Comparison of ENCODE assay signal across 1 cellular context in the genomic region with DNA sequence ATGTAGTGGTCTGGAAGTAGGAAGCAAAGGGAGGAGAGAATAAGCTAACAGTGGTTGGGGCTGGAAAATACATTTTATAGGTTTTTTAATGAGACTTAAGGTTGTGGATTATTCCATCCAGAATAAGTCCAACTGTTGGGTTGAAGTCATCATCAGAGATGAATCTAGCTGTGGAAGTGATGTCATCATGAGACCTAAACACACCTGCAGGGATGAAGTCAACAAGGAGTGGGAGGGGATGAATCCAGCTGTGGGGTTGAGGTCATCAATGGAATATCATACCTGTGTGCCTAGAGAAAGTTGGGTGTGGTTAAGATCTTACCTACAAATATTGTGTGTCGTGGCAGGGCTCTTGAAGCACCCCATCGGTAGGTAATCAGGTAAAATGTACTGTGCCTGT.
A peak's percentile ranks its signal among the peaks of the same experiment; 100 is the strongest.
TF ChIP-seq lines count a peak whose summit lies in the region.

No MANE protein-coding gene starts in this region.

TF ChIP-seq in HEK293, 187 proteins besides CTCF, POLR2A, EP300 and RAD21 (continued from another document):
- TF ChIP-seq ZNF146 (tag by site-specific recombination; IDR thresholded peaks at IDR 0.05) (no peak), ZNF211 (tag by site-specific recombination; IDR thresholded peaks at IDR 0.05; ENCODE audit: low read depth) (no peak), ZBTB17 (tag by site-specific recombination; IDR thresholded peaks at IDR 0.05) (no peak), ZNF132 (tag by site-specific recombination; IDR thresholded peaks at IDR 0.05; ENCODE audit: borderline replicate concordance) (no peak), SCRT2 (tag by site-specific recombination; IDR thresholded peaks at IDR 0.05) (peak; percentile 30; the same call in 1 of the 2 replicates), ZNF112 (tag by site-specific recombination; IDR thresholded peaks at IDR 0.05) (no peak), ZNF558 (tag by site-specific recombination; IDR thresholded peaks at IDR 0.05) (no peak), ZNF138 (tag by site-specific recombination; IDR thresholded peaks at IDR 0.05; ENCODE audit: borderline replicate concordance) (no peak), SP2 (tag by site-specific recombination; IDR thresholded peaks at IDR 0.05) (no peak), MEIS1 (CRISPR knock-in tag; IDR thresholded peaks at IDR 0.05; ENCODE audit: borderline replicate concordance) (no peak), ZNF23 (tag by site-specific recombination; IDR thresholded peaks at IDR 0.05; ENCODE audit: borderline replicate concordance) (no peak), ZNF354C (tag by site-specific recombination; IDR thresholded peaks at IDR 0.05; ENCODE audit: borderline replicate concordance, low read depth) (no peak), ZNF473 (tag by site-specific recombination; IDR thresholded peaks at IDR 0.05) (no peak)
TF ChIP-seq in HEK293: peak in this region for 9.
